ENCODE assay signal across 20 cellular contexts in the genomic region with DNA sequence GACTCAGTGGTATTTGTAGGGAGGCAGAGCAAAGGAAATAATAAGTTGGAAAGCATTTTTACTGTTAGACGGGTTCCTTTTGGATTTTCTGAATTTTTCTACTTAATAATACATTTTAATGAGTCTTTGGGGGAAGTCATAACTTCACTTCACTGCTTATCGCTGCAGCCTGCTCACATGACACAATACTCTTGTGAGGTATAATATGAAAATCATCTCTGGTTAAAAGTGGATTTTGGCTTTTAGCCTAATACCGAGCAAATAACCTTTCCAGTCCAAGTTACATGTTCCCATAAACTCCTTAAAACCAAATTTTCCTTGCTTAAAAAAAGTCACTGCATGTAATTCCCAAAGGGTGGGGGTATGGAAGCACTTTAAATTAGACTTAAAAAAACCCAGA.
DNase-seq lines count a peak whose midpoint lies in the region; ATAC-seq, FAIRE-seq and TF ChIP-seq lines count a peak whose summit lies in the region.
"Had no signal": no experiment of that assay in that cellular context is flagged by ENCODE, and none has a peak within 500 bp of the region (broad histone marks: within the 10 kb centered on the region; RNA-seq: fewer than 3 reads in every experiment).

No MANE protein-coding gene starts in this region.

- no peaks in the 10 kb centered on the region for H3K9me3 ChIP-seq in right atrium auricular region
- no peaks in the 10 kb centered on the region for H3K9me3 ChIP-seq in WERI-Rb-1 (ENCODE audit: severe bottlenecking)
- H3K9me3 ChIP-seq: BE2C, HAP-1 had no signal

- no peaks in the 10 kb centered on the region for H3K36me3 ChIP-seq in right atrium auricular region
- H3K36me3 ChIP-seq in WERI-Rb-1 = no peaks in the 10 kb centered on the region
- H3K36me3 ChIP-seq: BE2C, HAP-1 had no signal

- H3K27ac ChIP-seq in right atrium auricular region (no peak overlapping the region), WERI-Rb-1 (no peak overlapping the region)

- TF ChIP-seq CTCF in right atrium auricular region (IDR thresholded peaks at IDR 0.05) (no peak), WERI-Rb-1 (IDR thresholded peaks at IDR 0.05; ENCODE audit: low read depth, low read length) (no peak)

- no peak for TF ChIP-seq POLR2A in GM12892 (IDR thresholded peaks at IDR 0.05; ENCODE audit: low read depth, low read length)

- ATAC-seq in left ventricle myocardium superior = peak; percentile 28
- no peak for ATAC-seq in memory B cell (ENCODE audit: low read depth)
- peak; percentile 58 for ATAC-seq in sciatic nerve
- ATAC-seq: HepG2 had no signal

- FAIRE-seq in GM12892 (lab: Jason Lieb, UNC) = no peak
- FAIRE-seq: A204.1, GM12878, GM19239, HepG2 had no signal

- no peaks in the 10 kb centered on the region for H3K9me3 Mint-ChIP-seq in memory B cell
- H3K9me3 Mint-ChIP-seq: CD8-positive, alpha-beta memory T cell had no signal

- H3K4me3 Mint-ChIP-seq in memory B cell = no peak overlapping the region
- H3K4me3 Mint-ChIP-seq: CD4-positive, CD25-positive, alpha-beta regulatory T cell; CD8-positive, alpha-beta memory T cell had no signal

- DNase-seq in left ventricle myocardium superior = no peak
- DNase-seq in right atrium auricular region (ENCODE audit: low spot score) = no peak
- DNase-seq in memory B cell (ENCODE audit: low spot score in 2 of 2) = no peak
- no peak for DNase-seq in sciatic nerve (ENCODE audit: low spot score)
- no peak for DNase-seq in GM12892 (ENCODE audit: insufficient read length)
- no peak for DNase-seq in WERI-Rb-1
- DNase-seq: ACHN; CD4-positive, CD25-positive, alpha-beta regulatory T cell; CD8-positive, alpha-beta memory T cell; COR-L47; DMS 273 treated with DMSO at 0.1 percent for 48 hours; DMS53; DND-41; EL had no signal

- H3K4me3 ChIP-seq in right atrium auricular region (no peak overlapping the region), WERI-Rb-1 (ENCODE audit: low read depth, low read length) (no peak overlapping the region)
- H3K4me3 ChIP-seq: GM12878, HAP-1 had no signal

- H3K36me3 Mint-ChIP-seq in memory B cell = peaks cover 24% of the 10 kb centered on the region

- no peaks in the 10 kb centered on the region for H3K27me3 Mint-ChIP-seq in memory B cell
- H3K27me3 Mint-ChIP-seq: CD4-positive, CD25-positive, alpha-beta regulatory T cell; CD8-positive, alpha-beta memory T cell had no signal

- H3K27me3 ChIP-seq in right atrium auricular region (no peaks in the 10 kb centered on the region), WERI-Rb-1 (ENCODE audit: insufficient read depth, low read depth, severe bottlenecking) (no peaks in the 10 kb centered on the region)
- H3K27me3 ChIP-seq: BE2C had no signal

- peaks cover 9% of the 10 kb centered on the region for H3K4me1 Mint-ChIP-seq in memory B cell

- intact Hi-C loops in left ventricle myocardium superior (cut with micrococcal nuclease) = no loop called here
- intact Hi-C loops in sciatic nerve (cut with DNase I) = no loop called here

- no peaks in the 10 kb centered on the region for H3K4me1 ChIP-seq in right atrium auricular region
- H3K4me1 ChIP-seq: BE2C, HAP-1 had no signal

- peak overlapping the region; percentile 72 for H3K27ac Mint-ChIP-seq in memory B cell
- H3K27ac Mint-ChIP-seq: CD8-positive, alpha-beta memory T cell had no signal
